ENCODE assay signal across 35 cellular contexts in genomic region chr6:146859206-146859605, GRCh38.
"Had no signal": no experiment of that assay in that cellular context is flagged by ENCODE, and none has a peak within 500 bp of the region (broad histone marks: within the 10 kb centered on the region; RNA-seq: fewer than 3 reads in every experiment).

No MANE protein-coding gene starts in this region.

- H3K27ac Mint-ChIP-seq: activated B cell treated with CpG ODN at 0.5 μM for 24 hours; activated CD4-positive, alpha-beta memory T cell treated with anti-CD3 and anti-CD28 coated beads for 36 hours; activated CD4-positive, alpha-beta T cell treated with anti-CD3 and anti-CD28 coated beads, Interleukin-2, amount 10 ng/mL, durations not matched to agents 24 days and 14 days; activated CD8-positive, alpha-beta T cell treated with anti-CD3 and anti-CD28 coated beads for 36 hours; activated naive CD4-positive, alpha-beta T cell treated with anti-CD3 and anti-CD28 coated beads for 36 hours; activated naive CD4-positive, alpha-beta T cell treated with anti-CD3 and anti-CD28 coated beads, Interleukin-2, amount 50 U/mL, for 72 hours; activated naive CD8-positive, alpha-beta T cell treated with anti-CD3 and anti-CD28 coated beads for 36 hours; activated T-cell treated with anti-CD3 and anti-CD28 coated beads, Interleukin-2, amount 50 U/mL, for 72 hours; activated T-helper 1 cell treated with anti-CD3 and anti-CD28 coated beads, Interleukin-12 subunit alpha, Interleukin-12 subunit beta, Interleukin-2, Interleukin-4 antibody, amounts not matched to agents 30 ng/mL and 10 ng/mL and 1 ng/mL, durations not matched to agents 14 hours and 24 hours and 36 hours; activated T-helper 17 cell treated with anti-CD3 and anti-CD28 coated beads, Interleukin-2, amount 50 U/mL, for 72 hours; brain; T-helper 1 cell treated with Interleukin-12 subunit alpha and Interleukin-12 subunit beta and Interleukin-4 antibody, amounts not matched to agents 30 μg/mL and 1 μg/mL, for 36 hours; T-helper 2 cell treated with Interferon-gamma antibody and Interleukin-4, amounts not matched to agents 5 μg/mL and 100 μg/mL, for 36 hours had no signal

- DNase-seq: activated B cell treated with CpG ODN at 0.5 μM for 24 hours; activated CD4-positive, alpha-beta memory T cell treated with anti-CD3 and anti-CD28 coated beads for 36 hours; activated CD4-positive, alpha-beta T cell treated with anti-CD3 and anti-CD28 coated beads for 4 hours; activated CD4-positive, alpha-beta T cell treated with anti-CD3 and anti-CD28 coated beads, Interleukin-2, amount 10 ng/mL, durations not matched to agents 24 days and 14 days; activated CD4-positive, alpha-beta T cell treated with anti-CD3 and anti-CD28 coated beads, Interleukin-2, amount 50 U/mL, for 1 hour; activated CD4-positive, alpha-beta T cell treated with anti-CD3 and anti-CD28 coated beads, Interleukin-2, amount 50 U/mL, for 4 hours; activated CD4-positive, CD25-positive, alpha-beta regulatory T cell treated with anti-CD3 and anti-CD28 coated beads, Interleukin-2, amount 50 U/mL, for 72 hours; activated CD8-positive, alpha-beta memory T cell treated with anti-CD3 and anti-CD28 coated beads, Interleukin-2, amount 50 U/mL, for 4 hours; activated CD8-positive, alpha-beta T cell treated with anti-CD3 and anti-CD28 coated beads for 36 hours; activated effector memory CD4-positive, alpha-beta T cell treated with anti-CD3 and anti-CD28 coated beads, Interleukin-2, amount 50 U/mL, for 16 hours; activated gamma-delta T cell treated with Interleukin-2 at 50 U/mL for 16 hours; activated naive CD4-positive, alpha-beta T cell; activated naive CD4-positive, alpha-beta T cell treated with anti-CD3 and anti-CD28 coated beads for 36 hours; activated naive CD4-positive, alpha-beta T cell treated with anti-CD3 and anti-CD28 coated beads, Interleukin-2, amount 50 U/mL, for 16 hours; activated naive CD8-positive, alpha-beta T cell treated with anti-CD3 and anti-CD28 coated beads for 36 hours; activated T-cell treated with anti-CD3 and anti-CD28 coated beads for 4 hours; activated T-cell treated with anti-CD3 and anti-CD28 coated beads, Interleukin-2, amount 50 U/mL, for 1 hour; activated T-cell treated with anti-CD3 and anti-CD28 coated beads, Interleukin-2, amount 50 U/mL, for 4 hours; activated T-cell treated with anti-CD3 and anti-CD28 coated beads, Interleukin-2, amount 50 U/mL, for 72 hours; adrenal gland; amniotic stem cell; aorta; caudate nucleus; cerebellar nuclear complex; T-helper 1 cell; T-helper 2 cell; T-helper 9 cell had no signal

- H3K27me3 Mint-ChIP-seq: activated B cell treated with CpG ODN at 0.5 μM for 24 hours; activated CD8-positive, alpha-beta T cell treated with anti-CD3 and anti-CD28 coated beads for 36 hours had no signal

- H3K27me3 ChIP-seq: adrenal gland, cardiac muscle cell had no signal

- H3K4me3 ChIP-seq: adrenal gland, cardiac muscle cell had no signal

- H3K4me1 Mint-ChIP-seq: activated T-helper 17 cell treated with anti-CD3 and anti-CD28 coated beads, Interleukin-2, amount 50 U/mL, for 72 hours; central memory CD8-positive, alpha-beta T cell had no signal

- H3K27ac ChIP-seq: cardiac muscle cell had no signal

- H3K9me3 Mint-ChIP-seq: activated B cell treated with CpG ODN at 0.5 μM for 24 hours; activated CD4-positive, alpha-beta memory T cell treated with anti-CD3 and anti-CD28 coated beads for 36 hours; activated CD4-positive, alpha-beta T cell treated with anti-CD3 and anti-CD28 coated beads, Interleukin-2, amount 10 ng/mL, durations not matched to agents 24 days and 14 days; activated CD8-positive, alpha-beta T cell treated with anti-CD3 and anti-CD28 coated beads for 36 hours; activated naive CD4-positive, alpha-beta T cell treated with anti-CD3 and anti-CD28 coated beads for 36 hours; activated naive CD4-positive, alpha-beta T cell treated with anti-CD3 and anti-CD28 coated beads, Interleukin-2, amount 50 U/mL, for 72 hours; activated naive CD8-positive, alpha-beta T cell treated with anti-CD3 and anti-CD28 coated beads for 36 hours; activated T-cell treated with anti-CD3 and anti-CD28 coated beads, Interleukin-2, amount 50 U/mL, for 4 hours; activated T-cell treated with anti-CD3 and anti-CD28 coated beads, Interleukin-2, amount 50 U/mL, for 72 hours; activated T-helper 1 cell treated with anti-CD3 and anti-CD28 coated beads, Interleukin-12 subunit alpha, Interleukin-12 subunit beta, Interleukin-2, Interleukin-4 antibody, amounts not matched to agents 30 ng/mL and 10 ng/mL and 1 ng/mL, durations not matched to agents 14 hours and 24 hours and 36 hours; activated T-helper 17 cell treated with anti-CD3 and anti-CD28 coated beads, Interleukin-2, amount 50 U/mL, for 72 hours; central memory CD8-positive, alpha-beta T cell; T-helper 1 cell treated with Interleukin-12 subunit alpha and Interleukin-12 subunit beta and Interleukin-4 antibody, amounts not matched to agents 30 μg/mL and 1 μg/mL, for 36 hours; T-helper 2 cell treated with Interferon-gamma antibody and Interleukin-4, amounts not matched to agents 5 μg/mL and 100 μg/mL, for 36 hours had no signal

- H3K36me3 ChIP-seq: adrenal gland, cardiac muscle cell had no signal

- ATAC-seq: activated CD8-positive, alpha-beta T cell treated with anti-CD3 and anti-CD28 coated beads for 36 hours; activated naive CD4-positive, alpha-beta T cell treated with anti-CD3 and anti-CD28 coated beads, Interleukin-2, amount 50 U/mL, for 72 hours; activated T-cell treated with anti-CD3 and anti-CD28 coated beads, Interleukin-2, amount 50 U/mL, for 4 hours; activated T-cell treated with anti-CD3 and anti-CD28 coated beads, Interleukin-2, amount 50 U/mL, for 72 hours; activated T-helper 17 cell treated with anti-CD3 and anti-CD28 coated beads, Interleukin-2, amount 50 U/mL, for 72 hours had no signal

- H3K36me3 Mint-ChIP-seq: activated naive CD4-positive, alpha-beta T cell treated with anti-CD3 and anti-CD28 coated beads, Interleukin-2, amount 50 U/mL, for 72 hours; activated naive CD8-positive, alpha-beta T cell treated with anti-CD3 and anti-CD28 coated beads for 36 hours; brain had no signal

- H3K9me3 ChIP-seq: adrenal gland had no signal

- H3K4me3 Mint-ChIP-seq: activated B cell treated with CpG ODN at 0.5 μM for 24 hours; activated CD4-positive, alpha-beta memory T cell treated with anti-CD3 and anti-CD28 coated beads for 36 hours; activated CD4-positive, alpha-beta T cell treated with anti-CD3 and anti-CD28 coated beads, Interleukin-2, amount 10 ng/mL, durations not matched to agents 24 days and 14 days; activated CD8-positive, alpha-beta T cell treated with anti-CD3 and anti-CD28 coated beads for 36 hours; activated naive CD4-positive, alpha-beta T cell treated with anti-CD3 and anti-CD28 coated beads for 36 hours; activated naive CD8-positive, alpha-beta T cell treated with anti-CD3 and anti-CD28 coated beads for 36 hours; activated T-cell treated with anti-CD3 and anti-CD28 coated beads, Interleukin-2, amount 50 U/mL, for 4 hours; activated T-cell treated with anti-CD3 and anti-CD28 coated beads, Interleukin-2, amount 50 U/mL, for 72 hours; activated T-helper 1 cell treated with anti-CD3 and anti-CD28 coated beads, Interleukin-12 subunit alpha, Interleukin-12 subunit beta, Interleukin-2, Interleukin-4 antibody, amounts not matched to agents 30 ng/mL and 10 ng/mL and 1 ng/mL, durations not matched to agents 14 hours and 24 hours and 36 hours; activated T-helper 17 cell treated with anti-CD3 and anti-CD28 coated beads, Interleukin-2, amount 50 U/mL, for 72 hours; brain; central memory CD8-positive, alpha-beta T cell; T-helper 1 cell treated with Interleukin-12 subunit alpha and Interleukin-12 subunit beta and Interleukin-4 antibody, amounts not matched to agents 30 μg/mL and 1 μg/mL, for 36 hours; T-helper 2 cell treated with Interferon-gamma antibody and Interleukin-4, amounts not matched to agents 5 μg/mL and 100 μg/mL, for 36 hours had no signal
